In genomic region chr15:38857814-38858213, GRCh38 we compare ENCODE assay signal across 3 cellular contexts.
A peak's percentile ranks its signal among the peaks of the same experiment; 100 is the strongest.
TF ChIP-seq lines count a peak whose summit lies in the region.

No MANE protein-coding gene starts in this region.

TF ChIP-seq in IMR-90, 13 proteins besides CTCF, POLR2A, EP300 and RAD21:
- TF ChIP-seq CHD1 (IDR thresholded peaks at IDR 0.05; ENCODE audit: low read depth, low read length) (no peak), CEBPB (IDR thresholded peaks at IDR 0.05; ENCODE audit: low read depth, low read length) (no peak), NFE2L2 (IDR thresholded peaks at IDR 0.05; ENCODE audit: low read depth, low read length) (no peak), RCOR1 (IDR thresholded peaks at IDR 0.05; ENCODE audit: insufficient replicate concordance, low read length) (no peak), RFX5 (IDR thresholded peaks at IDR 0.05; ENCODE audit: low read depth, low read length) (no peak)

TF ChIP-seq in Ishikawa, 13 proteins besides CTCF, POLR2A, EP300 and RAD21:
- TF ChIP-seq USF1 (IDR thresholded peaks at IDR 0.05) (peak; percentile 27; the same call in 1 of the 2 replicates), EGR1 (IDR thresholded peaks at IDR 0.05) (no peak)
TF ChIP-seq in Ishikawa: peak in this region for 1.

TF ChIP-seq in K562, 482 proteins besides CTCF, POLR2A, EP300 and RAD21:
- peak; percentile 65 for TF ChIP-seq USF2 (CRISPR knock-in tag; IDR thresholded peaks at IDR 0.05)
- TF ChIP-seq GABPA (tag; conservative IDR thresholded peaks at IDR 0.05; ENCODE audit: low read depth), result no peak
- TF ChIP-seq CSDE1 (IDR thresholded peaks at IDR 0.05), result no peak
